In the genomic region with DNA sequence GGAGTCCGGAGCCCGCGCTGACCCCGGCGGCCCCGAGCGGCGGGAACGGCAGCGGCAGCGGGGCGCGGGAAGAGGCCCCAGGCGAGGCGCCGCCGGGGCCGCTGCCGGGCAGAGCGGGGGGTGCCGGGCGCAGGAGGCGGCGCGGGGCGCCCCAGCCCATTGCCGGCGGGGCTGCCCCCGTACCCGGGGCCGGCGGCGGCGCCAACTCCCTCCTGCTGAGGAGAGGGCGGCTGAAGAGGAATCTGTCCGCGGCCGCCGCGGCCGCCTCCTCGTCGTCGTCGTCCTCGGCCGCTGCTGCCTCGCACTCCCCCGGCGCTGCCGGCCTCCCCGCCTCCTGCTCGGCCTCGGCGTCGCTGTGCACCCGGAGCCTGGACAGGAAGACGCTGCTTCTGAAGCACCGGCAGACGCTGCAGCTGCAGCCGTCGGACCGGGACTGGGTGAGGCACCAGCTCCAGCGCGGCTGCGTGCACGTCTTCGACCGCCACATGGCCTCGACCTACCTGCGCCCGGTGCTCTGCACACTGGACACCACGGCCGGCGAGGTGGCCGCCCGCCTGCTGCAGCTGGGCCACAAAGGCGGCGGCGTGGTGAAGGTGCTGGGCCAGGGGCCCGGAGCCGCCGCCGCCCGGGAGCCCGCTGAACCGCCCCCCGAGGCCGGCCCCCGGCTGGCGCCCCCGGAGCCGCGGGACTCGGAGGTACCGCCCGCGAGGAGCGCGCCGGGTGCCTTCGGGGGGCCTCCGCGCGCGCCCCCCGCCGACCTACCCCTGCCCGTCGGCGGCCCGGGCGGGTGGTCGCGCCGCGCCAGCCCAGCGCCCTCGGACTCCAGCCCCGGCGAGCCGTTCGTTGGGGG, we compare ENCODE assay signal across 8 cellular contexts. TPM values are rescaled to one million over a fixed set of nuclear protein-coding genes. Genes with fewer than 3 reads are reported as not detected.
DNase-seq lines count a peak whose midpoint lies in the region; ATAC-seq and TF ChIP-seq lines count a peak whose summit lies in the region.

No MANE protein-coding gene starts in this region.

- no peaks in the 10 kb centered on the region for H3K36me3 ChIP-seq in BE2C
- H3K36me3 ChIP-seq in Peyer's patch = no peaks in the 10 kb centered on the region
- no peaks in the 10 kb centered on the region for H3K36me3 ChIP-seq in neutrophil
- H3K36me3 ChIP-seq in transverse colon = no peaks in the 10 kb centered on the region

- 0% methylated on average over 25 of the region's 123 CpGs; no CpG with 5 or more reads in 1 of the 2 donors for WGBS in transverse colon (ENCODE audit: low coverage in 1 of 2), 2 donors

- H3K9me3 ChIP-seq in BE2C (no peaks in the 10 kb centered on the region), Peyer's patch (no peaks in the 10 kb centered on the region), neutrophil (no peaks in the 10 kb centered on the region), transverse colon (no peaks in the 10 kb centered on the region)

- H3K27ac ChIP-seq in Peyer's patch (peak overlapping the region; percentile 93 to 99 (median 96)), foreskin keratinocyte (peak overlapping the region; percentile 19), neutrophil (peak overlapping the region; percentile 95), transverse colon (peak overlapping the region; percentile 97 to 99 (median 98))

- TF ChIP-seq CTCF in BE2C (IDR thresholded peaks at IDR 0.05; ENCODE audit: low read depth, low read length) = no peak
- no peak for TF ChIP-seq CTCF in Peyer's patch (IDR thresholded peaks at IDR 0.05)
- TF ChIP-seq CTCF in foreskin keratinocyte (conservative IDR thresholded peaks at IDR 0.05) = no peak
- no peak for TF ChIP-seq CTCF in neutrophil (IDR thresholded peaks at IDR 0.05)
- no peak for TF ChIP-seq CTCF in transverse colon (IDR thresholded peaks at IDR 0.05)

- TF ChIP-seq POLR2A in GM19099 (IDR thresholded peaks at IDR 0.05; ENCODE audit: extremely low read depth, insufficient read length, low read depth) = peak; percentile 21
- TF ChIP-seq POLR2A in Peyer's patch (IDR thresholded peaks at IDR 0.05) = peak; percentile 13 to 37
- peak; percentile 32 for TF ChIP-seq POLR2A in transverse colon (IDR thresholded peaks at IDR 0.05)

- no peaks in the 10 kb centered on the region for H3K4me1 ChIP-seq in BE2C
- H3K4me1 ChIP-seq in Peyer's patch = peaks cover 0 to 11% (median 3%) of the 10 kb centered on the region in 4 donors
- peaks cover 21% of the 10 kb centered on the region for H3K4me1 ChIP-seq in foreskin keratinocyte
- peaks cover 22 to 25% of the 10 kb centered on the region in 2 experiments for H3K4me1 ChIP-seq in neutrophil (ENCODE audit: control insufficient read depth in 1 of 2, insufficient read depth in 1 of 2, low read depth in 1 of 2, low read length in 1 of 2)
- H3K4me1 ChIP-seq in transverse colon = peaks cover 6 to 35% (median 20%) of the 10 kb centered on the region in 4 donors

- no peak for TF ChIP-seq EP300 in transverse colon (IDR thresholded peaks at IDR 0.05; ENCODE audit: low read depth)

- DNase-seq in BE2C (peak; percentile 29), Peyer's patch (peak; percentile 65 to 83 (median 81)), activated gamma-delta T cell (lab: John Stamatoyannopoulos, UW) (peak; percentile 39), foreskin keratinocyte (peak; percentile 52 to 64), transverse colon (peak; percentile 70)

- in situ Hi-C loops in transverse colon (cut with MboI; ENCODE audit: low pct_ligation_motif_present in 1 of 4, low pct_unique_long_range_greater_than_20kb in 1 of 4, low sequenced_read_pairs in 3 of 4) = loop anchor here (10.0 to 25.0 kb wide), 6 partner anchors 239 to 721 kb away; a partner anchor contains a TSS

- intact Hi-C loops in transverse colon (cut with DNase I; ENCODE audit: low total_unique reads) = loop anchor here (10.0 kb wide), 1 partner anchor 131 kb away; no protein-coding TSS in a partner anchor

- H3K4me3 ChIP-seq in BE2C (ENCODE audit: low read depth, low read length) = no peak overlapping the region
- H3K4me3 ChIP-seq in Peyer's patch = peak overlapping the region; percentile 58 to 82 (median 74)
- H3K4me3 ChIP-seq in neutrophil (ENCODE audit: low read depth in 1 of 2, low read length in 1 of 2) = peak overlapping the region; percentile 81 to 90
- peak overlapping the region; percentile 74 to 86 (median 76) for H3K4me3 ChIP-seq in transverse colon

- peaks cover 27% of the 10 kb centered on the region for H3K27me3 ChIP-seq in BE2C
- H3K27me3 ChIP-seq in Peyer's patch = no peaks in the 10 kb centered on the region
- H3K27me3 ChIP-seq in foreskin keratinocyte = no peaks in the 10 kb centered on the region
- no peaks in the 10 kb centered on the region for H3K27me3 ChIP-seq in neutrophil
- H3K27me3 ChIP-seq in transverse colon = no peaks in the 10 kb centered on the region

- ATAC-seq in HG03175 (IDR thresholded peaks at IDR 0.05; ENCODE audit: unreplicated experiment) = peak; percentile 40
- peak; percentile 9 for ATAC-seq in foreskin keratinocyte

RNA-seq across cellular contexts. Expression of a gene that starts 0.7 kb away (rescaled TPM):
- not detected for polyA plus RNA-seq in BE2C (2012; ENCODE audit: insufficient read depth, insufficient read length, low read depth)
- total RNA-seq in Peyer's patch (10 to 100 TPM; 15.7 to 21.8 (median 20.5) TPM), foreskin keratinocyte (9.5 and 10.3 TPM in 2 replicates), transverse colon (10 to 100 TPM; 17.7 to 29.5 (median 25.5) TPM)
- polyA plus RNA-seq in foreskin keratinocyte = 3.1 and 3.6 TPM in 2 replicates

Comparison
In these comparisons a context has a peak if more than half of its experiments do, and no peak if none do; other contexts are left out.
1. DNase-seq: peak in every context shown above with its lines; median percentile 81 in Peyer's patch; 70 in transverse colon; 58 in foreskin keratinocyte; 39 in activated gamma-delta T cell; 29 in BE2C.
2. H3K27ac ChIP-seq: peak in every context shown above with its lines; median percentile 98 in transverse colon; 96 in Peyer's patch; 95 in neutrophil; 19 in foreskin keratinocyte.